In genomic region chr19:58499021-58499927, GRCh38 we compare ENCODE assay signal across 1 cellular context.
TF ChIP-seq lines count a peak whose summit lies in the region.

No MANE protein-coding gene starts in this region.

TF ChIP-seq in HEK293, 187 proteins besides CTCF, POLR2A, EP300 and RAD21 (continued from another document and continues in another):
- TF ChIP-seq, protein P1, sequence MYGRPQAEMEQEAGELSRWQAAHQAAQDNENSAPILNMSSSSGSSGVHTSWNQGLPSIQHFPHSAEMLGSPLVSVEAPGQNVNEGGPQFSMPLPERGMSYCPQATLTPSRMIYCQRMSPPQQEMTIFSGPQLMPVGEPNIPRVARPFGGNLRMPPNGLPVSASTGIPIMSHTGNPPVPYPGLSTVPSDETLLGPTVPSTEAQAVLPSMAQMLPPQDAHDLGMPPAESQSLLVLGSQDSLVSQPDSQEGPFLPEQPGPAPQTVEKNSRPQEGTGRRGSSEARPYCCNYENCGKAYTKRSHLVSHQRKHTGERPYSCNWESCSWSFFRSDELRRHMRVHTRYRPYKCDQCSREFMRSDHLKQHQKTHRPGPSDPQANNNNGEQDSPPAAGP (tag by site-specific recombination; IDR thresholded peaks at IDR 0.05) = no peak
- TF ChIP-seq TSHZ1 (tag by site-specific recombination; IDR thresholded peaks at IDR 0.05; ENCODE audit: borderline replicate concordance) (no peak), ZNF114 (tag by site-specific recombination; IDR thresholded peaks at IDR 0.05) (no peak), ZNF514 (tag by site-specific recombination; IDR thresholded peaks at IDR 0.05) (no peak), ZNF558 (tag by site-specific recombination; IDR thresholded peaks at IDR 0.05) (no peak), HIC1 (tag by site-specific recombination; IDR thresholded peaks at IDR 0.05) (no peak), BCL6B (tag by site-specific recombination; IDR thresholded peaks at IDR 0.05) (no peak), ZNF660 (tag by site-specific recombination; IDR thresholded peaks at IDR 0.05) (peak; percentile 92), ZBTB11 (tag by site-specific recombination; conservative IDR thresholded peaks at IDR 0.05; ENCODE audit: low read depth) (peak; percentile 99), KLF1 (tag by site-specific recombination; IDR thresholded peaks at IDR 0.05) (peak; percentile 8; the same call in 1 of the 2 replicates), ZNF510 (tag by site-specific recombination; IDR thresholded peaks at IDR 0.05; ENCODE audit: insufficient replicate concordance) (peak; percentile 9), ZNF623 (tag by site-specific recombination; IDR thresholded peaks at IDR 0.05) (0 out of 2 replicates have a peak, but pooled peaks have one; percentile 17), REPIN1 (tag by site-specific recombination; IDR thresholded peaks at IDR 0.05; ENCODE audit: low read depth) (peak; percentile 71; the same call in 1 of the 2 replicates), ZFP3 (tag by site-specific recombination; IDR thresholded peaks at IDR 0.05; ENCODE audit: low read depth) (no peak), KLF10 (tag by site-specific recombination; IDR thresholded peaks at IDR 0.05) (no peak), ZBTB21 (tag by site-specific recombination; IDR thresholded peaks at IDR 0.05) (no peak), ZNF658 (tag by site-specific recombination; IDR thresholded peaks at IDR 0.05) (no peak), ZNF473 (tag by site-specific recombination; IDR thresholded peaks at IDR 0.05) (no peak), ZFP41 (tag by site-specific recombination; IDR thresholded peaks at IDR 0.05; ENCODE audit: borderline replicate concordance) (no peak), ZBTB1 (tag by site-specific recombination; IDR thresholded peaks at IDR 0.05) (no peak), EGR2 (tag by site-specific recombination; IDR thresholded peaks at IDR 0.05; ENCODE audit: low read depth) (no peak), TRIM28 (IDR thresholded peaks at IDR 0.05; ENCODE audit: borderline replicate concordance, low read length) (no peak), ZBTB48 (tag by site-specific recombination; IDR thresholded peaks at IDR 0.05) (no peak), ZFHX2 (tag by site-specific recombination; conservative IDR thresholded peaks at IDR 0.05) (no peak), ZNF335 (tag by site-specific recombination; conservative IDR thresholded peaks at IDR 0.05) (peak; percentile 53; the same call in 1 of the 2 replicates), INSM2 (tag by site-specific recombination; IDR thresholded peaks at IDR 0.05) (no peak), ZSCAN4 (tag by site-specific recombination; IDR thresholded peaks at IDR 0.05) (no peak), SCRT2 (tag by site-specific recombination; IDR thresholded peaks at IDR 0.05) (peak; percentile 75), ZNF837 (tag by site-specific recombination; IDR thresholded peaks at IDR 0.05) (no peak), ZNF18 (tag by site-specific recombination; IDR thresholded peaks at IDR 0.05) (no peak), ZEB2 (tag by site-specific recombination; IDR thresholded peaks at IDR 0.05) (peak; percentile 62; the same call in 1 of the 2 replicates), ZNF133 (tag by site-specific recombination; IDR thresholded peaks at IDR 0.05) (no peak), ZNF274 (IDR thresholded peaks at IDR 0.05; ENCODE audit: low read length) (no peak), ZNF274 (tag by site-specific recombination; IDR thresholded peaks at IDR 0.05; ENCODE audit: borderline replicate concordance) (no peak)
- TF ChIP-seq, protein P2, sequence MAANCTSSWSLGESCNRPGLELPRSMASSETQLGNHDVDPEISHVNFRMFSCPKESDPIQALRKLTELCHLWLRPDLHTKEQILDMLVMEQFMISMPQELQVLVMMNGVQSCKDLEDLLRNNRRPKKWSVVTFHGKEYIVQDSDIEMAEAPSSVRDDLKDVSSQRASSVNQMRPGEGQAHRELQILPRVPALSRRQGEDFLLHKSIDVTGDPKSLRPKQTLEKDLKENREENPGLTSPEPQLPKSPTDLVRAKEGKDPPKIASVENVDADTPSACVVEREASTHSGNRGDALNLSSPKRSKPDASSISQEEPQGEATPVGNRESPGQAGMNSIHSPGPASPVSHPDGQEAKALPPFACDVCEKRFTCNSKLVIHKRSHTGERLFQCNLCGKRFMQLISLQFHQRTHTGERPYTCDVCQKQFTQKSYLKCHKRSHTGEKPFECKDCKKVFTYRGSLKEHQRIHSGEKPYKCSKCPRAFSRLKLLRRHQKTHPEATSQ (tag by site-specific recombination; IDR thresholded peaks at IDR 0.05) = no peak
- TF ChIP-seq, protein P3, sequence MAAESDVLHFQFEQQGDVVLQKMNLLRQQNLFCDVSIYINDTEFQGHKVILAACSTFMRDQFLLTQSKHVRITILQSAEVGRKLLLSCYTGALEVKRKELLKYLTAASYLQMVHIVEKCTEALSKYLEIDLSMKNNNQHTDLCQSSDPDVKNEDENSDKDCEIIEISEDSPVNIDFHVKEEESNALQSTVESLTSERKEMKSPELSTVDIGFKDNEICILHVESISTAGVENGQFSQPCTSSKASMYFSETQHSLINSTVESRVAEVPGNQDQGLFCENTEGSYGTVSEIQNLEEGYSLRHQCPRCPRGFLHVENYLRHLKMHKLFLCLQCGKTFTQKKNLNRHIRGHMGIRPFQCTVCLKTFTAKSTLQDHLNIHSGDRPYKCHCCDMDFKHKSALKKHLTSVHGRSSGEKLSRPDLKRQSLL (tag by site-specific recombination; IDR thresholded peaks at IDR 0.05) = peak; percentile 21; the same call in 1 of the 2 replicates
- TF ChIP-seq, protein P4, sequence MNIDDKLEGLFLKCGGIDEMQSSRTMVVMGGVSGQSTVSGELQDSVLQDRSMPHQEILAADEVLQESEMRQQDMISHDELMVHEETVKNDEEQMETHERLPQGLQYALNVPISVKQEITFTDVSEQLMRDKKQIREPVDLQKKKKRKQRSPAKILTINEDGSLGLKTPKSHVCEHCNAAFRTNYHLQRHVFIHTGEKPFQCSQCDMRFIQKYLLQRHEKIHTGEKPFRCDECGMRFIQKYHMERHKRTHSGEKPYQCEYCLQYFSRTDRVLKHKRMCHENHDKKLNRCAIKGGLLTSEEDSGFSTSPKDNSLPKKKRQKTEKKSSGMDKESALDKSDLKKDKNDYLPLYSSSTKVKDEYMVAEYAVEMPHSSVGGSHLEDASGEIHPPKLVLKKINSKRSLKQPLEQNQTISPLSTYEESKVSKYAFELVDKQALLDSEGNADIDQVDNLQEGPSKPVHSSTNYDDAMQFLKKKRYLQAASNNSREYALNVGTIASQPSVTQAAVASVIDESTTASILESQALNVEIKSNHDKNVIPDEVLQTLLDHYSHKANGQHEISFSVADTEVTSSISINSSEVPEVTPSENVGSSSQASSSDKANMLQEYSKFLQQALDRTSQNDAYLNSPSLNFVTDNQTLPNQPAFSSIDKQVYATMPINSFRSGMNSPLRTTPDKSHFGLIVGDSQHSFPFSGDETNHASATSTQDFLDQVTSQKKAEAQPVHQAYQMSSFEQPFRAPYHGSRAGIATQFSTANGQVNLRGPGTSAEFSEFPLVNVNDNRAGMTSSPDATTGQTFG (tag by site-specific recombination; IDR thresholded peaks at IDR 0.05; ENCODE audit: borderline replicate concordance) = no peak
